Comparison of ENCODE assay signal across 9 cellular contexts in genomic region chr1:147890177-147890790, GRCh38. TPM values are rescaled to one million over a fixed set of nuclear protein-coding genes. Genes with fewer than 3 reads are reported as not detected.
DNase-seq lines count a peak whose midpoint lies in the region; ATAC-seq, FAIRE-seq and TF ChIP-seq lines count a peak whose summit lies in the region.
"Had no signal": no experiment of that assay in that cellular context is flagged by ENCODE, and none has a peak within 500 bp of the region (broad histone marks: within the 10 kb centered on the region; RNA-seq: fewer than 3 reads in every experiment).

No MANE protein-coding gene starts in this region.

- no peaks in the 10 kb centered on the region for H3K36me3 ChIP-seq in CD4-positive, CD25-positive, alpha-beta regulatory T cell (ENCODE audit: control insufficient read depth, insufficient read depth, low read length)
- H3K36me3 ChIP-seq in bronchial epithelial cell (ENCODE audit: control insufficient read depth, insufficient read depth, low read length), result no peaks in the 10 kb centered on the region

- peaks cover 0 to 3% (median 1%) of the 10 kb centered on the region in 4 donors for H3K4me1 Mint-ChIP-seq in CD4-positive, CD25-positive, alpha-beta regulatory T cell

- no peaks in the 10 kb centered on the region for H3K9me3 ChIP-seq in CD4-positive, CD25-positive, alpha-beta regulatory T cell (ENCODE audit: control insufficient read depth in 2 of 2, low read length in 2 of 2)

- no peaks in the 10 kb centered on the region for H3K4me1 ChIP-seq in CD4-positive, CD25-positive, alpha-beta regulatory T cell (ENCODE audit: control insufficient read depth, insufficient read depth, low read length, poor library complexity, severe bottlenecking)

- no peak for FAIRE-seq in bronchial epithelial cell (lab: Jason Lieb, UNC)

- H3K4me3 Mint-ChIP-seq in CD4-positive, CD25-positive, alpha-beta regulatory T cell, result no peak overlapping the region

- peak; percentile 18 to 67 (median 39) for DNase-seq in CD4-positive, CD25-positive, alpha-beta regulatory T cell
- peak; percentile 59 for DNase-seq in NCI-H187 treated with DMSO at 0.1 percent for 48 hours (lab: John Stamatoyannopoulos, UW)
- DNase-seq in bronchial epithelial cell (ENCODE audit: low read depth), result peak; percentile 61
- no peak for DNase-seq in left lobe of liver (ENCODE audit: low spot score)
- peak; percentile 33 for DNase-seq in stimulated activated CD8-positive, alpha-beta memory T cell treated with anti-CD3 and anti-CD28 coated beads, Interleukin-12 subunit alpha, Interleukin-12 subunit beta, amount 100 ng/mL, for 1 hour (ENCODE audit: low read depth)

- peak; percentile 58 to 67 for ATAC-seq in CD4-positive, CD25-positive, alpha-beta regulatory T cell (ENCODE audit: low read depth in 2 of 2)
- peak; percentile 72 for ATAC-seq in GM19397 (IDR thresholded peaks at IDR 0.05; ENCODE audit: unreplicated experiment)
- peak; percentile 31 for ATAC-seq in left lobe of liver
- ATAC-seq in GM21447 (IDR thresholded peaks at IDR 0.05; ENCODE audit: unreplicated experiment), result no peak

- H3K27ac ChIP-seq in CD4-positive, CD25-positive, alpha-beta regulatory T cell (ENCODE audit: insufficient read depth, low read length, poor library complexity, severe bottlenecking), result no peak overlapping the region
- no peak overlapping the region for H3K27ac ChIP-seq in VCaP

- no peaks in the 10 kb centered on the region for H3K27me3 ChIP-seq in CD4-positive, CD25-positive, alpha-beta regulatory T cell (ENCODE audit: control insufficient read depth, insufficient read depth, low read length)
- no peaks in the 10 kb centered on the region for H3K27me3 ChIP-seq in bronchial epithelial cell (ENCODE audit: control insufficient read depth, insufficient read depth, low read length)

- peak overlapping the region in 1 of 3 donors; percentile 69 for H3K27ac Mint-ChIP-seq in CD4-positive, CD25-positive, alpha-beta regulatory T cell

- H3K36me3 Mint-ChIP-seq in CD4-positive, CD25-positive, alpha-beta regulatory T cell, result no peaks in the 10 kb centered on the region

- H3K9me3 Mint-ChIP-seq in CD4-positive, CD25-positive, alpha-beta regulatory T cell, result no peaks in the 10 kb centered on the region

- H3K4me3 ChIP-seq in CD4-positive, CD25-positive, alpha-beta regulatory T cell (ENCODE audit: low read depth, low read length), result no peak overlapping the region
- no peak overlapping the region for H3K4me3 ChIP-seq in bronchial epithelial cell (ENCODE audit: low read depth, low read length)

- TF ChIP-seq CTCF in VCaP (conservative IDR thresholded peaks at IDR 0.05) (peak; percentile 85), bronchial epithelial cell (IDR thresholded peaks at IDR 0.05; ENCODE audit: insufficient read depth, low read length, severe bottlenecking) (peak; percentile 92)

- H3K27me3 Mint-ChIP-seq in CD4-positive, CD25-positive, alpha-beta regulatory T cell, result peaks cover 44% of the 10 kb centered on the region

RNA-seq across cellular contexts. Expression of gene GJA8, which starts 12.3 kb away (rescaled TPM):
- not detected for total RNA-seq in CD4-positive, CD25-positive, alpha-beta regulatory T cell
- polyA plus RNA-seq in CD4-positive, CD25-positive, alpha-beta regulatory T cell, result not detected
- not detected in 2 replicates for total RNA-seq in bronchial epithelial cell
- not detected for total RNA-seq in left lobe of liver
- total RNA-seq: temporal lobe had no signal

RNA-seq across cellular contexts. Expression of gene GPR89B, which starts 37.9 kb away (rescaled TPM):
- 22.6 TPM for total RNA-seq in CD4-positive, CD25-positive, alpha-beta regulatory T cell
- 10 to 100 TPM; 19.1 to 19.8 (median 19.4) TPM for polyA plus RNA-seq in CD4-positive, CD25-positive, alpha-beta regulatory T cell
- total RNA-seq in bronchial epithelial cell, result 22.8 and 33.7 TPM in 2 replicates
- total RNA-seq in left lobe of liver, result 8.5 TPM
